In the genomic region with DNA sequence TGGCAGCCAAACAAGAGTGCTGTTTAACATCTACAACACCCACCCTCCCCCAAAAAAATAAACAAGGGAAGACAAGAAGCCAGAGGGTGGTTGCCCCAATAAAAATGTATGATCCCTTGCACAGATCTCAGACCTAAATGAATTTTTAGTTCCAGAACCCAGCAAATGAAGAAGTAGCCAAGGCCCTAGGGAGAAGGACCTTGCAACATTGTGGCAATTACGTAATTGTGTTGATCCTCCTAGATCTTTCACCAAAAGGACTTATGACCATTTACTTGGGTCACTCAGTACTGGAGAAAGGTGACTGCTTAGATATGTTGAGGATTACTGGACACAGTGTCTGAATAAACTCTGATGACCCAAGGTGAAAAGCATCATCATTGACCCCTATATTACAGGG, we compare ENCODE assay signal across 22 cellular contexts.
"Had no signal": no experiment of that assay in that cellular context is flagged by ENCODE, and none has a peak within 500 bp of the region (broad histone marks: within the 10 kb centered on the region; RNA-seq: fewer than 3 reads in every experiment).

No MANE protein-coding gene starts in this region.

- ATAC-seq: left lobe of liver; mucosa of descending colon; natural killer cell treated with Interleukin-12 subunit alpha and Interleukin-12 subunit beta and Interleukin-15 and Interleukin-18, amount 100 ng/mL, for 72 hours; pancreas; right lobe of liver; stimulated activated naive B cell treated with anti-CD40 and anti-IgM and Interleukin-4, amounts not matched to agents 10 μg/mL and 1 μg/mL and 100 μg/mL, for 72 hours had no signal

- H3K4me1 ChIP-seq: pancreas, right lobe of liver, tibial nerve, vagina had no signal

- H3K27ac ChIP-seq: dorsolateral prefrontal cortex, neutrophil, pancreas, right lobe of liver, thoracic aorta, tibial nerve, vagina had no signal

- H3K4me1 Mint-ChIP-seq: naive B cell; neural crest cell; stimulated activated naive B cell treated with anti-CD40 and anti-IgM and Interleukin-4, amounts not matched to agents 10 μg/mL and 1 μg/mL and 100 μg/mL, for 72 hours had no signal

- H3K36me3 ChIP-seq: neutrophil, pancreas, right lobe of liver, thoracic aorta, tibial nerve, vagina had no signal

- H3K27me3 ChIP-seq: dorsolateral prefrontal cortex, neutrophil, pancreas, right lobe of liver, tibial nerve, vagina had no signal

- H3K27ac Mint-ChIP-seq: mesothelial cell of epicardium; naive B cell; natural killer cell treated with Interleukin-12 subunit alpha and Interleukin-12 subunit beta and Interleukin-15 and Interleukin-18, amount 100 ng/mL, for 72 hours; stimulated activated naive B cell treated with anti-CD40 and anti-IgM and Interleukin-4, amounts not matched to agents 10 μg/mL and 1 μg/mL and 100 μg/mL, for 72 hours; stimulated activated naive CD8-positive, alpha-beta T cell treated with anti-CD3 and anti-CD28 coated beads, Interleukin-15, Interleukin-2, amounts not matched to agents 100 ng/mL and 50 ng/mL, for 24 hours had no signal

- H3K36me3 Mint-ChIP-seq: mesothelial cell of epicardium; naive B cell; stimulated activated naive B cell treated with anti-CD40 and anti-IgM and Interleukin-4, amounts not matched to agents 10 μg/mL and 1 μg/mL and 100 μg/mL, for 72 hours had no signal

- DNase-seq: cortex of kidney; dorsolateral prefrontal cortex; effector CD4-positive, alpha-beta T cell; kidney; mesenchymal stem cell; mucosa of descending colon; naive B cell; pancreas; right lobe of liver; small intestine; stimulated activated CD4-positive, alpha-beta T cell treated with anti-CD3 and anti-CD28 coated beads, Interleukin-15, amount 100 ng/mL, for 24 hours; stimulated activated CD4-positive, alpha-beta T cell treated with anti-CD3 and anti-CD28 coated beads, Interleukin-2, amount 100 ng/mL, for 48 hours; stimulated activated naive B cell treated with anti-CD40 and anti-IgM and Interleukin-4, amounts not matched to agents 10 μg/mL and 1 μg/mL and 100 μg/mL, for 72 hours had no signal

- H3K9me3 ChIP-seq: mucosa of descending colon, neutrophil, pancreas, right lobe of liver, thoracic aorta, vagina had no signal

- H3K4me3 ChIP-seq: dorsolateral prefrontal cortex, mucosa of descending colon, pancreas, right lobe of liver, thoracic aorta, tibial nerve, vagina had no signal

- H3K27me3 Mint-ChIP-seq: naive B cell; natural killer cell treated with Interleukin-12 subunit alpha and Interleukin-12 subunit beta and Interleukin-15 and Interleukin-18, amount 100 ng/mL, for 72 hours; stimulated activated naive B cell treated with anti-CD40 and anti-IgM and Interleukin-4, amounts not matched to agents 10 μg/mL and 1 μg/mL and 100 μg/mL, for 72 hours; stimulated activated naive CD8-positive, alpha-beta T cell treated with anti-CD3 and anti-CD28 coated beads, Interleukin-15, Interleukin-2, amounts not matched to agents 100 ng/mL and 50 ng/mL, for 24 hours had no signal

- H3K4me3 Mint-ChIP-seq: mesothelial cell of epicardium; naive B cell; natural killer cell treated with Interleukin-12 subunit alpha and Interleukin-12 subunit beta and Interleukin-15 and Interleukin-18, amount 100 ng/mL, for 72 hours; neural crest cell; stimulated activated naive B cell treated with anti-CD40 and anti-IgM and Interleukin-4, amounts not matched to agents 10 μg/mL and 1 μg/mL and 100 μg/mL, for 72 hours; stimulated activated naive CD8-positive, alpha-beta T cell treated with anti-CD3 and anti-CD28 coated beads, Interleukin-15, Interleukin-2, amounts not matched to agents 100 ng/mL and 50 ng/mL, for 24 hours had no signal
